9 cellular contexts compared by ENCODE assay signal in genomic region chr5:124908603-124909451, GRCh38.
DNase-seq lines count a peak whose midpoint lies in the region; ATAC-seq lines count a peak whose summit lies in the region.
"Had no signal": no experiment of that assay in that cellular context is flagged by ENCODE, and none has a peak within 500 bp of the region (broad histone marks: within the 10 kb centered on the region; RNA-seq: fewer than 3 reads in every experiment).

No MANE protein-coding gene starts in this region.

- H3K9me3 ChIP-seq in mucosa of stomach (ENCODE audit: control insufficient read depth, low read length), result no peaks in the 10 kb centered on the region

- H3K27me3 ChIP-seq in mucosa of stomach (ENCODE audit: control insufficient read depth, insufficient read depth, low read length), result no peaks in the 10 kb centered on the region

- H3K27ac Mint-ChIP-seq in activated T-helper 17 cell treated with anti-CD3 and anti-CD28 coated beads, Interleukin-2, amount 50 U/mL, for 72 hours, result no peak overlapping the region
- H3K27ac Mint-ChIP-seq: activated naive CD4-positive, alpha-beta T cell treated with anti-CD3 and anti-CD28 coated beads, Interleukin-2, amount 50 U/mL, for 72 hours had no signal

- no peak overlapping the region for H3K4me3 Mint-ChIP-seq in activated T-helper 17 cell treated with anti-CD3 and anti-CD28 coated beads, Interleukin-2, amount 50 U/mL, for 72 hours

- no peaks in the 10 kb centered on the region for H3K9me3 Mint-ChIP-seq in activated T-helper 17 cell treated with anti-CD3 and anti-CD28 coated beads, Interleukin-2, amount 50 U/mL, for 72 hours

- H3K4me3 ChIP-seq in mucosa of stomach (ENCODE audit: low read length), result no peak overlapping the region

- H3K27me3 Mint-ChIP-seq in activated T-helper 17 cell treated with anti-CD3 and anti-CD28 coated beads, Interleukin-2, amount 50 U/mL, for 72 hours, result no peaks in the 10 kb centered on the region

- H3K9ac ChIP-seq in mucosa of stomach (ENCODE audit: low read length), result peak overlapping the region; percentile 2

- peaks cover 26% of the 10 kb centered on the region for H3K4me1 ChIP-seq in mucosa of stomach (ENCODE audit: control insufficient read depth, insufficient read depth, low read length)

- no peaks in the 10 kb centered on the region for H3K36me3 Mint-ChIP-seq in activated T-helper 17 cell treated with anti-CD3 and anti-CD28 coated beads, Interleukin-2, amount 50 U/mL, for 72 hours (ENCODE audit: low read depth)
- H3K36me3 Mint-ChIP-seq: activated naive CD4-positive, alpha-beta T cell treated with anti-CD3 and anti-CD28 coated beads, Interleukin-2, amount 50 U/mL, for 72 hours had no signal

- DNase-seq in DMS53 (lab: John Stamatoyannopoulos, UW) (peak; percentile 86), HPDE6-E6E7 (ENCODE audit: extremely low spot score) (peak; percentile 41), iPS-NIHi11 (ENCODE audit: low spot score) (no peak), germinal center (ENCODE audit: low spot score) (no peak), mesenteric fat pad (ENCODE audit: low spot score) (no peak)

- no peaks in the 10 kb centered on the region for H3K4me1 Mint-ChIP-seq in activated T-helper 17 cell treated with anti-CD3 and anti-CD28 coated beads, Interleukin-2, amount 50 U/mL, for 72 hours

- peak; percentile 76 for ATAC-seq in GM21423 (IDR thresholded peaks at IDR 0.05; ENCODE audit: unreplicated experiment)
- peak; percentile 32 for ATAC-seq in activated T-helper 17 cell treated with anti-CD3 and anti-CD28 coated beads, Interleukin-2, amount 50 U/mL, for 72 hours (replicated peaks)

- no peaks in the 10 kb centered on the region for H3K36me3 ChIP-seq in mucosa of stomach (ENCODE audit: control insufficient read depth, insufficient read depth, low read length)

Comparison
In these comparisons a context has a peak if more than half of its experiments do, and no peak if none do; other contexts are left out.
1. DNase-seq: peak in DMS53 (single experiment) and HPDE6-E6E7 (single experiment); none in iPS-NIHi11 (single experiment), germinal center (single experiment) and mesenteric fat pad (single experiment).